ENCODE assay signal across 27 cellular contexts in genomic region chr12:120854804-120855203, GRCh38.
"Had no signal": no experiment of that assay in that cellular context is flagged by ENCODE, and none has a peak within 500 bp of the region (broad histone marks: within the 10 kb centered on the region; RNA-seq: fewer than 3 reads in every experiment).

No MANE protein-coding gene starts in this region.

- H3K27me3 Mint-ChIP-seq: activated naive CD4-positive, alpha-beta T cell treated with anti-CD3 and anti-CD28 coated beads, Interleukin-2, amount 50 U/mL, for 24 hours; effector memory CD8-positive, alpha-beta T cell; natural killer cell treated with Interleukin-12 subunit alpha and Interleukin-12 subunit beta and Interleukin-15 and Interleukin-18, amount 100 ng/mL, for 72 hours; T-cell had no signal

- H3K27me3 ChIP-seq: breast epithelium, hepatocyte, upper lobe of left lung had no signal

- H3K9me3 ChIP-seq: prostate gland, thoracic aorta had no signal

- H3K4me3 Mint-ChIP-seq: activated naive CD4-positive, alpha-beta T cell treated with anti-CD3 and anti-CD28 coated beads, Interleukin-2, amount 50 U/mL, for 24 hours; mesothelial cell of epicardium had no signal

- H3K9me3 Mint-ChIP-seq: activated naive CD4-positive, alpha-beta T cell treated with anti-CD3 and anti-CD28 coated beads, Interleukin-2, amount 50 U/mL, for 24 hours; natural killer cell treated with Interleukin-12 subunit alpha and Interleukin-12 subunit beta and Interleukin-15 and Interleukin-18, amount 100 ng/mL, for 72 hours had no signal

- H2AFZ ChIP-seq: hepatocyte had no signal

- FAIRE-seq: astrocyte, islet of Langerhans had no signal

- H3K36me3 ChIP-seq: breast epithelium, lower lobe of right lung, prostate gland, thoracic aorta, upper lobe of left lung had no signal

- H3K27ac ChIP-seq: breast epithelium, hepatocyte, lower lobe of right lung, prostate gland, thoracic aorta, upper lobe of left lung had no signal

- DNase-seq: activated CD4-positive, alpha-beta T cell treated with anti-CD3 and anti-CD28 coated beads, Interleukin-2, amount 50 U/mL, for 1 hour; activated CD8-positive, alpha-beta memory T cell treated with anti-CD3 and anti-CD28 coated beads for 24 hours; activated CD8-positive, alpha-beta memory T cell treated with anti-CD3 and anti-CD28 coated beads, Interleukin-2, amount 50 U/mL, for 48 hours; activated effector memory CD4-positive, alpha-beta T cell treated with anti-CD3 and anti-CD28 coated beads, Interleukin-2, amount 50 U/mL, for 16 hours; activated T-cell treated with anti-CD3 and anti-CD28 coated beads, Interleukin-2, amount 50 U/mL, for 72 hours; dermis blood vessel endothelial cell; effector memory CD8-positive, alpha-beta T cell; foreskin fibroblast; left cardiac atrium; lower lobe of right lung; right cardiac atrium; stimulated activated CD4-positive, alpha-beta T cell treated with anti-CD3 and anti-CD28 coated beads, Interleukin-15, amount 100 ng/mL, for 24 hours; stimulated activated CD4-positive, alpha-beta T cell treated with anti-CD3 and anti-CD28 coated beads, Interleukin-4, amount 100 ng/mL, for 1 hour; T-cell; T-helper 9 cell; upper lobe of left lung had no signal

- H3K4me1 ChIP-seq: breast epithelium, prostate gland had no signal

- ATAC-seq: activated CD4-positive, CD25-positive, alpha-beta regulatory T cell treated with anti-CD3 and anti-CD28 coated beads, Interleukin-2, amount 50 U/mL, for 24 hours; effector memory CD8-positive, alpha-beta T cell; left cardiac atrium; lower lobe of right lung; natural killer cell treated with Interleukin-12 subunit alpha and Interleukin-12 subunit beta and Interleukin-15 and Interleukin-18, amount 100 ng/mL, for 72 hours; right cardiac atrium; SK-N-SH treated with all-trans-retinoic acid at 6 μM for 48 hours; T-cell had no signal

- H3K4me2 ChIP-seq: hepatocyte had no signal

- H3K27ac Mint-ChIP-seq: activated naive CD4-positive, alpha-beta T cell treated with anti-CD3 and anti-CD28 coated beads, Interleukin-2, amount 50 U/mL, for 24 hours; mesothelial cell of epicardium had no signal

- H3K4me3 ChIP-seq: breast epithelium, hepatocyte, lower lobe of right lung, prostate gland, thoracic aorta, upper lobe of left lung had no signal
